ENCODE assay signal across 8 cellular contexts in genomic region chr12:98939350-98939749, GRCh38.
A peak's percentile ranks its signal among the peaks of the same experiment; 100 is the strongest.
DNase-seq lines count a peak whose midpoint lies in the region; FAIRE-seq and TF ChIP-seq lines count a peak whose summit lies in the region.

No MANE protein-coding gene starts in this region.

- H3K4me3 Mint-ChIP-seq in CD14-positive monocyte, result no peak overlapping the region

- DNase-seq in G401 (ENCODE audit: low spot score), result peak; percentile 19
- DNase-seq in bronchial epithelial cell (ENCODE audit: low read depth), result peak; percentile 30
- peak; percentile 22 for DNase-seq in myocyte (ENCODE audit: low read depth)
- no peak for DNase-seq in vagina (ENCODE audit: extremely low spot score in 2 of 2)
- no peak for DNase-seq in colonic mucosa
- no peak for DNase-seq in CD14-positive monocyte (ENCODE audit: low spot score)
- DNase-seq in lower leg skin (ENCODE audit: low spot score in 2 of 2), result no peak

- H3K36me3 ChIP-seq in bronchial epithelial cell (ENCODE audit: control insufficient read depth, insufficient read depth, low read length) (no peaks in the 10 kb centered on the region), vagina (no peaks in the 10 kb centered on the region), colonic mucosa (no peaks in the 10 kb centered on the region)

- intact Hi-C loops in vagina (cut with DNase I) (no loop called here), colonic mucosa (cut with DNase I) (no loop called here), CD14-positive monocyte (cut with micrococcal nuclease) (no loop called here), lower leg skin (cut with DNase I; ENCODE audit: low total_unique reads) (no loop called here)

- H3K9ac ChIP-seq in colonic mucosa (ENCODE audit: low read depth in 2 of 2, low read length in 2 of 2), result no peak overlapping the region

- H3K27me3 ChIP-seq in bronchial epithelial cell (ENCODE audit: control insufficient read depth, insufficient read depth, low read length) (no peaks in the 10 kb centered on the region), vagina (no peaks in the 10 kb centered on the region), colonic mucosa (no peaks in the 10 kb centered on the region)

- H3K4me1 ChIP-seq in vagina, result no peaks in the 10 kb centered on the region
- no peaks in the 10 kb centered on the region for H3K4me1 ChIP-seq in colonic mucosa

- no peak overlapping the region for H3K27ac Mint-ChIP-seq in CD14-positive monocyte

- TF ChIP-seq CTCF in LNCAP (IDR thresholded peaks at IDR 0.05) (peak; percentile 52), bronchial epithelial cell (IDR thresholded peaks at IDR 0.05; ENCODE audit: insufficient read depth, low read length, severe bottlenecking) (peak; percentile 41), vagina (IDR thresholded peaks at IDR 0.05) (no peak), colonic mucosa (IDR thresholded peaks at IDR 0.05) (no peak), CD14-positive monocyte (IDR thresholded peaks at IDR 0.05) (no peak), lower leg skin (IDR thresholded peaks at IDR 0.05) (no peak)

- no peaks in the 10 kb centered on the region for H3K9me3 ChIP-seq in vagina
- no peaks in the 10 kb centered on the region for H3K9me3 ChIP-seq in colonic mucosa

- no peaks in the 10 kb centered on the region for H3K4me1 Mint-ChIP-seq in CD14-positive monocyte

- H3K27me3 Mint-ChIP-seq in CD14-positive monocyte (ENCODE audit: low read depth in 3 of 3), result peaks cover 2 to 6% (median 3%) of the 10 kb centered on the region in 3 donors

- no peak overlapping the region for H3K4me3 ChIP-seq in bronchial epithelial cell (ENCODE audit: low read depth, low read length)
- no peak overlapping the region for H3K4me3 ChIP-seq in vagina
- H3K4me3 ChIP-seq in colonic mucosa, result no peak overlapping the region
- H3K4me3 ChIP-seq in lower leg skin (ENCODE audit: low read depth, poor library complexity, severe bottlenecking), result no peak overlapping the region

- in situ Hi-C loops in G401 (cut with HindIII; ENCODE audit: low sequenced_read_pairs), result no loop called here

- 25 to 30% methylated on average over 2 of the region's 2 CpGs for WGBS in lower leg skin, 2 donors

- no peak overlapping the region for H3K27ac ChIP-seq in vagina
- no peak overlapping the region for H3K27ac ChIP-seq in colonic mucosa

- peaks cover 0 to 4% (median 0%) of the 10 kb centered on the region in 7 donors for H3K9me3 Mint-ChIP-seq in CD14-positive monocyte

- no peak for FAIRE-seq in bronchial epithelial cell (lab: Jason Lieb, UNC)

- no peaks in the 10 kb centered on the region for H3K36me3 Mint-ChIP-seq in CD14-positive monocyte

- no peak for TF ChIP-seq POLR2A in vagina (IDR thresholded peaks at IDR 0.05)
- no peak for TF ChIP-seq POLR2A in lower leg skin (IDR thresholded peaks at IDR 0.05)

Comparison
In these comparisons a context has a peak if more than half of its experiments do, and no peak if none do; other contexts are left out.
1. DNase-seq: peak in G401 (single experiment), bronchial epithelial cell (single experiment) and myocyte (single experiment); none in vagina (0 of 2), colonic mucosa (single experiment), CD14-positive monocyte (single experiment) and lower leg skin (0 of 2).
2. CTCF ChIP-seq: peak in LNCAP (single experiment) and bronchial epithelial cell (single experiment); none in vagina (0 of 3), colonic mucosa (single experiment), CD14-positive monocyte (single experiment) and lower leg skin (0 of 3).